8 cellular contexts compared by ENCODE assay signal in the genomic region with DNA sequence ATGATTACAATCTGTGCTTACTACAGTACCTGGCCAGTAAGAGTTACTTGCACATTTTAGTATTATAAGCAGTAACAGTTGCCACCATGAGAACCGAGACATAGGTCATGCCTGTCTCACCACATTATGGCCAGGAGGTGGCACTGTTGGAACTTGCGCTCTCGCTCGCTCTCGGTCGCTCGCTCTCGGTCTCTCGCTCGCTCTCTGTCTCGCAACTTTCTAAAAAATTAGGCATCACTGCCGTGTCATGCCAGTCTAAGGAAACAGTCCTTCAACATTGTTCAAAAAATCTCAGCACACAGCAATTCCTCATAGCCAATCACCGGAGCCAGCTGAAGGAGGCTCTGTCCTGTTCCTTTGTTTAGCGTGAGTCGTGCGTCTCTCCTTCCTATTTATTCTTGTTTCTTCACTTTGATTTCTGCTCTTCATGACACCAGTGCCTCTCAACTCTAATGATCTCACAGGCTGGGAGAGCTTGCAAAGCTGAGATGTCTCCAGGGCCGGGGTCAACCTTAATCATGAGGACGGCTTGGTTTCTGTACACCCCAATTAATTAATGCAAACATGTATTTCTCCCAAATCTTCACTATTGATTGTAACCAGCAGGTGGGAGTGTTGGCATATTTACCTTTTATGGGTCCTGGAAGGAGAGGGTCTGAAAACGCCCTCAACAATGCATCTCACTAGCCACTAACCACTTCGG. TPM values are rescaled to one million over a fixed set of nuclear protein-coding genes. Genes with fewer than 3 reads are reported as not detected.
DNase-seq lines count a peak whose midpoint lies in the region; ATAC-seq, FAIRE-seq and TF ChIP-seq lines count a peak whose summit lies in the region.

No MANE protein-coding gene starts in this region.

- peak; percentile 79 for ATAC-seq in HG02678 (IDR thresholded peaks at IDR 0.05; ENCODE audit: unreplicated experiment)
- peak; percentile 89 to 90 for ATAC-seq in left cardiac atrium

- intact Hi-C loops in left cardiac atrium (cut with DNase I) (loop anchor here (1.0 to 10.0 kb wide), 4 partner anchors 428 to 460 kb away; no protein-coding TSS in a partner anchor), posterior cingulate gyrus (cut with DNase I) (loop anchor here (1.0 to 10.0 kb wide), 3 partner anchors 232 to 460 kb away; no protein-coding TSS in a partner anchor)

- peak; percentile 87 for DNase-seq in NCI-H1105 (lab: John Stamatoyannopoulos, UW)
- DNase-seq in SW480 (ENCODE audit: low spot score), result peak; percentile 81
- peak in 49 of 56 donors; percentile 8 to 86 (median 61) for DNase-seq in amygdala (lab: John Stamatoyannopoulos, UW)
- DNase-seq in left cardiac atrium, result peak; percentile 79
- DNase-seq in posterior cingulate gyrus, result peak; percentile 67 to 97 (median 79)
- DNase-seq in urothelium cell line (ENCODE audit: low spot score), result peak; percentile 64

- peak; percentile 46 for FAIRE-seq in urothelium cell line (lab: Jason Lieb, UNC)

- TF ChIP-seq CTCF in GM12874 (IDR thresholded peaks at IDR 0.05; ENCODE audit: insufficient read depth, low read depth, low read length), result peak; percentile 81

RNA-seq across cellular contexts. Expression of a gene that starts 6.3 kb away (rescaled TPM):
- total RNA-seq in left cardiac atrium, result 10 to 100 TPM in 1 of 2 donors, 1 to 10 TPM in 1; 3.3 to 53.0 TPM

RNA-seq across cellular contexts. Expression of a gene that starts 13.8 kb away (rescaled TPM):
- 10 to 100 TPM; 29.8 to 32.0 TPM for total RNA-seq in left cardiac atrium

Comparison
In these comparisons a context has a peak if more than half of its experiments do, and no peak if none do; other contexts are left out.
1. Peak in every context shown above with its lines: DNase-seq and ATAC-seq.